ENCODE assay signal across 37 cellular contexts in the genomic region with DNA sequence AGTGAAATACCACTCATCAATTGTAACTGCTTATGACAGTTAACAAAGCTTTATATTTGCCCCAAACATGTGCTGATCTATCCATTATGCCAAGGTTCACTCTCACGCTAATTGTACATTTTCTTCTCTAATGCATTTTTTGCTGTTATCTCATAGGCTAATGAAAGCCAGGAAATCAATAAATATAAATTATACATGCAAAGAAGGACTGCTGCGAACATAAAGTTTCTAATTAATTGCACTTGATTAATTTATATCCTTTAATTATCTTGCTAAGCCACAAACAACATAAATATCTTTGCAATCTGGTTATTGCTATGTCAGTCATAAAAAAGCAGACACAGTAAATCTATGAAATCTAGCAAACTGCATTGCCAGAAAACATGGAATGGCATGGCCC.
"Had no signal": no experiment of that assay in that cellular context is flagged by ENCODE, and none has a peak within 500 bp of the region (broad histone marks: within the 10 kb centered on the region; RNA-seq: fewer than 3 reads in every experiment).

No MANE protein-coding gene starts in this region.

- H3K4me1 ChIP-seq: adrenal gland, body of pancreas, breast epithelium had no signal

- H3K36me3 ChIP-seq: adrenal gland, brain microvascular endothelial cell, breast epithelium had no signal

- ATAC-seq: activated CD4-positive, alpha-beta T cell treated with anti-CD3 and anti-CD28 coated beads for 36 hours; activated CD4-positive, CD25-positive, alpha-beta regulatory T cell treated with anti-CD3 and anti-CD28 coated beads, Interleukin-2, amount 50 U/mL, for 24 hours; activated CD8-positive, alpha-beta T cell treated with anti-CD3 and anti-CD28 coated beads for 36 hours; activated naive CD4-positive, alpha-beta T cell treated with anti-CD3 and anti-CD28 coated beads, Interleukin-2, amount 50 U/mL, for 72 hours; activated T-cell treated with anti-CD3 and anti-CD28 coated beads, Interleukin-2, amount 50 U/mL, for 4 hours; activated T-cell treated with anti-CD3 and anti-CD28 coated beads, Interleukin-2, amount 50 U/mL, for 72 hours; activated T-helper 17 cell treated with anti-CD3 and anti-CD28 coated beads, Interleukin-2, amount 50 U/mL, for 72 hours; body of pancreas; WTC11 had no signal

- H3K27ac ChIP-seq: adrenal gland, body of pancreas, brain microvascular endothelial cell, breast epithelium, VCaP had no signal

- H3K9me3 Mint-ChIP-seq: activated CD8-positive, alpha-beta T cell treated with anti-CD3 and anti-CD28 coated beads for 36 hours; activated naive CD4-positive, alpha-beta T cell treated with anti-CD3 and anti-CD28 coated beads for 36 hours; activated naive CD8-positive, alpha-beta T cell treated with anti-CD3 and anti-CD28 coated beads for 36 hours; activated T-cell treated with anti-CD3 and anti-CD28 coated beads, Interleukin-2, amount 50 U/mL, for 4 hours; activated T-cell treated with anti-CD3 and anti-CD28 coated beads, Interleukin-2, amount 50 U/mL, for 72 hours; activated T-helper 1 cell treated with anti-CD3 and anti-CD28 coated beads, Interleukin-12 subunit alpha, Interleukin-12 subunit beta, Interleukin-2, Interleukin-4 antibody, amounts not matched to agents 30 ng/mL and 10 ng/mL and 1 ng/mL, durations not matched to agents 14 hours and 24 hours and 36 hours; T-helper 1 cell treated with Interleukin-12 subunit alpha and Interleukin-12 subunit beta and Interleukin-4 antibody, amounts not matched to agents 30 μg/mL and 1 μg/mL, for 36 hours; WTC11 had no signal

- H3K27me3 Mint-ChIP-seq: activated CD4-positive, alpha-beta memory T cell treated with anti-CD3 and anti-CD28 coated beads for 36 hours; activated naive CD8-positive, alpha-beta T cell treated with anti-CD3 and anti-CD28 coated beads for 36 hours; activated T-helper 17 cell treated with anti-CD3 and anti-CD28 coated beads, Interleukin-2, amount 50 U/mL, for 72 hours had no signal

- H3K4me1 Mint-ChIP-seq: activated CD4-positive, alpha-beta T cell treated with anti-CD3 and anti-CD28 coated beads for 36 hours; activated naive CD8-positive, alpha-beta T cell treated with anti-CD3 and anti-CD28 coated beads for 36 hours; activated T-helper 17 cell treated with anti-CD3 and anti-CD28 coated beads, Interleukin-2, amount 50 U/mL, for 72 hours had no signal

- H3K27ac Mint-ChIP-seq: activated CD4-positive, alpha-beta memory T cell treated with anti-CD3 and anti-CD28 coated beads for 36 hours; activated CD4-positive, alpha-beta T cell treated with anti-CD3 and anti-CD28 coated beads for 36 hours; activated CD8-positive, alpha-beta T cell treated with anti-CD3 and anti-CD28 coated beads for 36 hours; activated naive CD4-positive, alpha-beta T cell treated with anti-CD3 and anti-CD28 coated beads for 36 hours; activated naive CD4-positive, alpha-beta T cell treated with anti-CD3 and anti-CD28 coated beads, Interleukin-2, amount 50 U/mL, for 72 hours; activated naive CD8-positive, alpha-beta T cell treated with anti-CD3 and anti-CD28 coated beads for 36 hours; activated T-cell treated with anti-CD3 and anti-CD28 coated beads, Interleukin-2, amount 50 U/mL, for 72 hours; activated T-helper 1 cell treated with anti-CD3 and anti-CD28 coated beads, Interleukin-12 subunit alpha, Interleukin-12 subunit beta, Interleukin-2, Interleukin-4 antibody, amounts not matched to agents 30 ng/mL and 10 ng/mL and 1 ng/mL, durations not matched to agents 14 hours and 24 hours and 36 hours; activated T-helper 17 cell treated with anti-CD3 and anti-CD28 coated beads, Interleukin-2, amount 50 U/mL, for 72 hours; T-helper 1 cell treated with Interleukin-12 subunit alpha and Interleukin-12 subunit beta and Interleukin-4 antibody, amounts not matched to agents 30 μg/mL and 1 μg/mL, for 36 hours; T-helper 2 cell treated with Interferon-gamma antibody and Interleukin-4, amounts not matched to agents 5 μg/mL and 100 μg/mL, for 36 hours; WTC11 had no signal

- H3K9me3 ChIP-seq: adrenal gland, body of pancreas, breast epithelium had no signal

- DNase-seq: activated CD4-positive, alpha-beta memory T cell treated with anti-CD3 and anti-CD28 coated beads for 36 hours; activated CD4-positive, alpha-beta T cell treated with anti-CD3 and anti-CD28 coated beads for 1 hour; activated CD4-positive, alpha-beta T cell treated with anti-CD3 and anti-CD28 coated beads for 36 hours; activated CD4-positive, alpha-beta T cell treated with anti-CD3 and anti-CD28 coated beads for 48 hours; activated CD4-positive, alpha-beta T cell treated with anti-CD3 and anti-CD28 coated beads, Interleukin-2, amount 50 U/mL, for 1 hour; activated CD4-positive, alpha-beta T cell treated with anti-CD3 and anti-CD28 coated beads, Interleukin-2, amount 50 U/mL, for 4 hours; activated CD4-positive, CD25-positive, alpha-beta regulatory T cell; activated CD8-positive, alpha-beta memory T cell treated with anti-CD3 and anti-CD28 coated beads, Interleukin-2, amount 50 U/mL, for 4 hours; activated CD8-positive, alpha-beta T cell treated with anti-CD3 and anti-CD28 coated beads for 36 hours; activated effector memory CD4-positive, alpha-beta T cell treated with anti-CD3 and anti-CD28 coated beads, Interleukin-2, amount 50 U/mL, for 16 hours; activated gamma-delta T cell treated with Interleukin-2 at 50 U/mL for 16 hours; activated naive CD4-positive, alpha-beta T cell; activated naive CD4-positive, alpha-beta T cell treated with anti-CD3 and anti-CD28 coated beads for 36 hours; activated naive CD4-positive, alpha-beta T cell treated with anti-CD3 and anti-CD28 coated beads, Interleukin-2, amount 50 U/mL, for 16 hours; activated naive CD8-positive, alpha-beta T cell treated with anti-CD3 and anti-CD28 coated beads for 36 hours; activated T-cell treated with anti-CD3 and anti-CD28 coated beads for 4 hours; activated T-cell treated with anti-CD3 and anti-CD28 coated beads, Interleukin-2, amount 50 U/mL, for 1 hour; activated T-cell treated with anti-CD3 and anti-CD28 coated beads, Interleukin-2, amount 50 U/mL, for 4 hours; activated T-cell treated with anti-CD3 and anti-CD28 coated beads, Interleukin-2, amount 50 U/mL, for 72 hours; adrenal gland; amniotic stem cell; aorta; body of pancreas; brain microvascular endothelial cell; central memory CD4-positive, alpha-beta T cell; T-helper 1 cell; T-helper 2 cell; T-helper 9 cell had no signal

- H3K36me3 Mint-ChIP-seq: activated CD4-positive, alpha-beta memory T cell treated with anti-CD3 and anti-CD28 coated beads for 36 hours; activated naive CD4-positive, alpha-beta T cell treated with anti-CD3 and anti-CD28 coated beads, Interleukin-2, amount 50 U/mL, for 72 hours; activated naive CD8-positive, alpha-beta T cell treated with anti-CD3 and anti-CD28 coated beads for 36 hours; WTC11 had no signal

- H3K4me3 ChIP-seq: adrenal gland, body of pancreas, breast epithelium had no signal

- H3K27me3 ChIP-seq: adrenal gland, body of pancreas, brain microvascular endothelial cell had no signal

- H3K4me3 Mint-ChIP-seq: activated CD4-positive, alpha-beta memory T cell treated with anti-CD3 and anti-CD28 coated beads for 36 hours; activated CD4-positive, alpha-beta T cell treated with anti-CD3 and anti-CD28 coated beads for 36 hours; activated CD8-positive, alpha-beta T cell treated with anti-CD3 and anti-CD28 coated beads for 36 hours; activated naive CD4-positive, alpha-beta T cell treated with anti-CD3 and anti-CD28 coated beads for 36 hours; activated naive CD8-positive, alpha-beta T cell treated with anti-CD3 and anti-CD28 coated beads for 36 hours; activated T-cell treated with anti-CD3 and anti-CD28 coated beads, Interleukin-2, amount 50 U/mL, for 4 hours; activated T-cell treated with anti-CD3 and anti-CD28 coated beads, Interleukin-2, amount 50 U/mL, for 72 hours; activated T-helper 1 cell treated with anti-CD3 and anti-CD28 coated beads, Interleukin-12 subunit alpha, Interleukin-12 subunit beta, Interleukin-2, Interleukin-4 antibody, amounts not matched to agents 30 ng/mL and 10 ng/mL and 1 ng/mL, durations not matched to agents 14 hours and 24 hours and 36 hours; activated T-helper 17 cell treated with anti-CD3 and anti-CD28 coated beads, Interleukin-2, amount 50 U/mL, for 72 hours; T-helper 1 cell treated with Interleukin-12 subunit alpha and Interleukin-12 subunit beta and Interleukin-4 antibody, amounts not matched to agents 30 μg/mL and 1 μg/mL, for 36 hours; T-helper 2 cell treated with Interferon-gamma antibody and Interleukin-4, amounts not matched to agents 5 μg/mL and 100 μg/mL, for 36 hours; WTC11 had no signal
